8 cellular contexts compared by ENCODE assay signal in genomic region chr1:33367488-33368405, GRCh38. TPM values are rescaled to one million over a fixed set of nuclear protein-coding genes. Genes with fewer than 3 reads are reported as not detected.
DNase-seq lines count a peak whose midpoint lies in the region; ATAC-seq and TF ChIP-seq lines count a peak whose summit lies in the region.

No MANE protein-coding gene starts in this region.

- peak; percentile 80 for TF ChIP-seq CTCF in HEK293 (tag by site-specific recombination; IDR thresholded peaks at IDR 0.05)
- peak; percentile 94 for TF ChIP-seq CTCF in colonic mucosa (IDR thresholded peaks at IDR 0.05)
- TF ChIP-seq CTCF in left lung (IDR thresholded peaks at IDR 0.05) = peak; percentile 94 to 95

- no peak overlapping the region for H3K4me3 ChIP-seq in HEK293 (ENCODE audit: low read depth, low read length)
- H3K4me3 ChIP-seq in colonic mucosa = no peak overlapping the region
- no peak overlapping the region for H3K4me3 ChIP-seq in left lung

- DNase-seq in COLO829 (ENCODE audit: low spot score) = peak; percentile 60
- DNase-seq in NCI-H2227 treated with DMSO at 0.1 percent for 48 hours (lab: John Stamatoyannopoulos, UW) = peak; percentile 67
- DNase-seq in activated CD4-positive, alpha-beta T cell treated with anti-CD3 and anti-CD28 coated beads, Interleukin-2, amount 50 U/mL, for 1 hour = peak; percentile 89
- peak; percentile 91 for DNase-seq in colonic mucosa
- peak; percentile 90 to 98 for DNase-seq in left lung
- DNase-seq in stimulated activated CD4-positive, alpha-beta T cell treated with anti-CD3 and anti-CD28 coated beads, Interleukin-4, amount 100 ng/mL, for 1 hour = peak; percentile 88

- peaks cover 11% of the 10 kb centered on the region for H3K4me1 ChIP-seq in HEK293 (ENCODE audit: control insufficient read depth, insufficient read depth, low read length)
- H3K4me1 ChIP-seq in colonic mucosa = no peaks in the 10 kb centered on the region
- H3K4me1 ChIP-seq in left lung = peaks cover 3 to 29% of the 10 kb centered on the region in 2 donors

- CTCF ChIA-PET in HEK293 (lab: Yijun Ruan, JAX) = interaction anchor here (0.6 to 12.6 kb wide), 7 partner anchors 48 to 783 kb away, joined by 3 to 135 read pairs (median 3); partner anchors contain the start of gene A3GALT2

- intact Hi-C loops in colonic mucosa (cut with DNase I) (loop anchor here (2.0 to 5.0 kb wide), 2 partner anchors 73 to 150 kb away; no protein-coding TSS in a partner anchor), left lung (cut with DNase I) (loop anchor here in 1 of 2 donors (5.0 to 10.0 kb wide), 2 partner anchors 70 to 143 kb away; no protein-coding TSS in a partner anchor)

- POLR2A ChIA-PET in HEK293 (lab: Yijun Ruan, JAX) = interaction anchor here (1.4 kb wide), 1 partner anchor 18 kb away, joined by 3 read pairs; no protein-coding TSS in a partner anchor

- H3K27me3 ChIP-seq in colonic mucosa = no peaks in the 10 kb centered on the region
- H3K27me3 ChIP-seq in left lung = no peaks in the 10 kb centered on the region

- H3K36me3 ChIP-seq in HEK293 (ENCODE audit: control insufficient read depth in 2 of 2, insufficient read depth in 1 of 2, low read length in 2 of 2) (peaks cover 0 to 39% of the 10 kb centered on the region in 2 experiments; a peak in 1 of 3 replicates), colonic mucosa (no peaks in the 10 kb centered on the region), left lung (peaks cover 0 to 7% of the 10 kb centered on the region in 2 donors)

- H3K9ac ChIP-seq in colonic mucosa (ENCODE audit: low read depth in 2 of 2, low read length in 2 of 2) = no peak overlapping the region

- ATAC-seq in left lung (peak; percentile 92), GM21528 (IDR thresholded peaks at IDR 0.05; ENCODE audit: low FRiP score, unreplicated experiment) (no peak)

- H3K27ac ChIP-seq in HEK293 (ENCODE audit: extremely low read depth, low read depth, low read length) (no peak overlapping the region), colonic mucosa (no peak overlapping the region), left lung (peak overlapping the region in 1 of 2 donors; percentile 54)

- H3K9me3 ChIP-seq in HEK293 (ENCODE audit: control insufficient read depth, insufficient read depth, low read depth, low read length) = no peaks in the 10 kb centered on the region
- H3K9me3 ChIP-seq in colonic mucosa = no peaks in the 10 kb centered on the region
- H3K9me3 ChIP-seq in left lung = no peaks in the 10 kb centered on the region

TF ChIP-seq in HEK293, 187 proteins besides CTCF, POLR2A, EP300 and RAD21:
- peak; percentile 93 for TF ChIP-seq ZNF654 (tag by site-specific recombination; IDR thresholded peaks at IDR 0.05; ENCODE audit: low read depth)
- peak; percentile 25; the same call in 1 of the 2 replicates for TF ChIP-seq ZFP37 (tag by site-specific recombination; IDR thresholded peaks at IDR 0.05)
- TF ChIP-seq ZNF341 (tag by site-specific recombination; IDR thresholded peaks at IDR 0.05; ENCODE audit: low read depth) = peak; percentile 90
- TF ChIP-seq ZSCAN5A (tag by site-specific recombination; IDR thresholded peaks at IDR 0.05) = no peak
- TF ChIP-seq ZFP69B (tag by site-specific recombination; IDR thresholded peaks at IDR 0.05) = no peak
- TF ChIP-seq ZNF600 (tag by site-specific recombination; IDR thresholded peaks at IDR 0.05) = peak; percentile 47; the same call in 1 of the 2 replicates

RNA-seq across cellular contexts. Expression of gene A3GALT2, which starts 46.8 kb away (rescaled TPM):
- not detected for total RNA-seq in colonic mucosa
- not detected for total RNA-seq in left lung
